ENCODE assay signal across 8 cellular contexts in genomic region chr19:4123615-4124568, GRCh38.
DNase-seq lines count a peak whose midpoint lies in the region; ATAC-seq lines count a peak whose summit lies in the region.

MAP2K2 (minus strand) TSS chr19:4124122; CDS start chr19:4123875, 247 bp downstream.

- H3K27ac ChIP-seq in cingulate gyrus (ENCODE audit: low read depth, low read length) (peak within 1 kb of the TSS; percentile 44), layer of hippocampus (ENCODE audit: low read depth, low read length) (peak within 1 kb of the TSS; percentile 73)

- peak; percentile 88 for ATAC-seq in GM19025 (IDR thresholded peaks at IDR 0.05; ENCODE audit: low read depth, unreplicated experiment)
- ATAC-seq in HG03378 (IDR thresholded peaks at IDR 0.05; ENCODE audit: unreplicated experiment) = peak; percentile 50

- DNase-seq in AG08396 (ENCODE audit: low spot score) (peak; percentile 99), NCI-H524 (lab: John Stamatoyannopoulos, UW) (peak; percentile 84 to 92)
- DNase-seq in activated CD4-positive, alpha-beta T cell treated with anti-CD3 and anti-CD28 coated beads for 48 hours = peak; percentile 98
- peak; percentile 94 to 98 (median 95) for DNase-seq in stimulated activated CD4-positive, alpha-beta T cell treated with anti-CD3 and anti-CD28 coated beads, Interleukin-1b, Interleukin-23, amount 100 ng/mL, for 24 hours (ENCODE audit: low read depth in 4 of 4, low spot score in 1 of 4)

- H3K27me3 ChIP-seq in layer of hippocampus (ENCODE audit: control insufficient read depth, insufficient read depth, low read length) = no peaks in the 10 kb centered on the region

Comparison
In these comparisons a context has a peak if more than half of its experiments do, and no peak if none do; other contexts are left out.
1. Peak in every context shown above with its lines: DNase-seq, ATAC-seq and H3K27ac ChIP-seq.